In genomic region chr17:37494401-37494831, GRCh38 we compare ENCODE assay signal across 17 cellular contexts. TPM values are rescaled to one million over a fixed set of nuclear protein-coding genes. Genes with fewer than 3 reads are reported as not detected.
DNase-seq lines count a peak whose midpoint lies in the region; ATAC-seq and TF ChIP-seq lines count a peak whose summit lies in the region.
"Had no signal": no experiment of that assay in that cellular context is flagged by ENCODE, and none has a peak within 500 bp of the region (broad histone marks: within the 10 kb centered on the region; RNA-seq: fewer than 3 reads in every experiment).

No MANE protein-coding gene starts in this region.

- H3K27me3 ChIP-seq in gastroesophageal sphincter (no peaks in the 10 kb centered on the region), suprapubic skin (no peaks in the 10 kb centered on the region), ovary (no peaks in the 10 kb centered on the region)
- H3K27me3 ChIP-seq: SJCRH30 had no signal

- H3K36me3 ChIP-seq in gastroesophageal sphincter (no peaks in the 10 kb centered on the region), suprapubic skin (no peaks in the 10 kb centered on the region), ovary (no peaks in the 10 kb centered on the region)
- H3K36me3 ChIP-seq: heart right ventricle, SJCRH30 had no signal

- H3K4me1 ChIP-seq in gastroesophageal sphincter (peaks cover 0 to 57% (median 8%) of the 10 kb centered on the region in 3 donors), suprapubic skin (peaks cover 41% of the 10 kb centered on the region), ovary (ENCODE audit: insufficient read depth) (no peaks in the 10 kb centered on the region)

- intact Hi-C loops in posterior vena cava (cut with DNase I), result no loop called here
- intact Hi-C loops in ovary (cut with DNase I), result no loop called here

- H3K27ac Mint-ChIP-seq in WTC11, result peak overlapping the region; percentile 20
- H3K27ac Mint-ChIP-seq: activated naive CD8-positive, alpha-beta T cell treated with anti-CD3 and anti-CD28 coated beads, Interleukin-2, amount 10 ng/mL, durations not matched to agents 7 days and 5 days had no signal

- peak; percentile 22 for DNase-seq in SKM-1 treated with dmso at 0.1 percent for 144 hours (lab: John Stamatoyannopoulos, UW; ENCODE audit: unreplicated experiment)
- DNase-seq in SKM-1 (lab: John Stamatoyannopoulos, UW; ENCODE audit: unreplicated experiment), result no peak
- no peak for DNase-seq in WTC11 (ENCODE audit: low spot score)
- no peak for DNase-seq in suprapubic skin (ENCODE audit: low spot score in 2 of 2)
- no peak for DNase-seq in posterior vena cava (ENCODE audit: low spot score)
- DNase-seq in T-helper 9 cell, result no peak
- DNase-seq in ovary, result no peak
- DNase-seq: activated naive CD8-positive, alpha-beta T cell treated with anti-CD3 and anti-CD28 coated beads, Interleukin-2, amount 10 ng/mL, durations not matched to agents 7 days and 5 days; cerebellar nuclear complex; COR-L47; heart right ventricle; left cardiac atrium; NCI-H2171; retina; SJCRH30; stimulated activated CD4-positive, alpha-beta T cell treated with anti-CD3 and anti-CD28 coated beads, Interleukin-1b, Interleukin-23, amount 100 ng/mL, for 48 hours had no signal

- H3K9me3 ChIP-seq in gastroesophageal sphincter (no peaks in the 10 kb centered on the region), suprapubic skin (no peaks in the 10 kb centered on the region), ovary (no peaks in the 10 kb centered on the region)
- H3K9me3 ChIP-seq: heart right ventricle, SJCRH30 had no signal

- peaks cover 41% of the 10 kb centered on the region for H3K4me1 Mint-ChIP-seq in WTC11

- TF ChIP-seq CTCF in WTC11 (IDR thresholded peaks at IDR 0.05) (no peak), gastroesophageal sphincter (IDR thresholded peaks at IDR 0.05) (no peak), suprapubic skin (IDR thresholded peaks at IDR 0.05) (no peak), ovary (IDR thresholded peaks at IDR 0.05) (no peak)

- no peak for ATAC-seq in WTC11
- no peak for ATAC-seq in gastroesophageal sphincter
- ATAC-seq: heart right ventricle, left cardiac atrium had no signal

- TF ChIP-seq EP300 in gastroesophageal sphincter (IDR thresholded peaks at IDR 0.05) (no peak), suprapubic skin (IDR thresholded peaks at IDR 0.05) (no peak), ovary (IDR thresholded peaks at IDR 0.05) (no peak)

- H3K9me3 Mint-ChIP-seq in WTC11, result no peaks in the 10 kb centered on the region
- H3K9me3 Mint-ChIP-seq: activated naive CD8-positive, alpha-beta T cell treated with anti-CD3 and anti-CD28 coated beads, Interleukin-2, amount 10 ng/mL, durations not matched to agents 7 days and 5 days had no signal

- no peak overlapping the region for H3K4me3 Mint-ChIP-seq in WTC11
- H3K4me3 Mint-ChIP-seq: activated naive CD8-positive, alpha-beta T cell treated with anti-CD3 and anti-CD28 coated beads, Interleukin-2, amount 10 ng/mL, durations not matched to agents 7 days and 5 days had no signal

- TF ChIP-seq POLR2A in gastroesophageal sphincter (IDR thresholded peaks at IDR 0.05) (no peak), suprapubic skin (IDR thresholded peaks at IDR 0.05) (no peak), ovary (IDR thresholded peaks at IDR 0.05) (no peak)

- H3K27me3 Mint-ChIP-seq in WTC11 (ENCODE audit: low read depth), result no peaks in the 10 kb centered on the region
- H3K27me3 Mint-ChIP-seq: activated naive CD8-positive, alpha-beta T cell treated with anti-CD3 and anti-CD28 coated beads, Interleukin-2, amount 10 ng/mL, durations not matched to agents 7 days and 5 days had no signal

- CTCF ChIA-PET in WTC11 (lab: Charles Lee), result interaction anchor here (0.9 to 2.0 kb wide), 7 partner anchors 10 to 122 kb away, joined by 3 to 19 read pairs (median 5); no protein-coding TSS in a partner anchor

- WGBS in gastroesophageal sphincter (ENCODE audit: low coverage in 1 of 2), 2 donors, result 44 to 69% methylated on average over 1 to 3 of the region's 3 CpGs
- 53% methylated on average over 3 of the region's 3 CpGs for WGBS in suprapubic skin
- WGBS in ovary, 3 donors, result 55 to 63% (median 56%) methylated on average over 3 of the region's 3 CpGs

- POLR2A ChIA-PET in WTC11 (lab: Charles Lee), result no interaction called here

- H3K27ac ChIP-seq in gastroesophageal sphincter (peak overlapping the region; percentile 5 to 95 (median 83)), suprapubic skin (peak overlapping the region; percentile 6), ovary (no peak overlapping the region)
- H3K27ac ChIP-seq: SJCRH30 had no signal

- peaks cover 6% of the 10 kb centered on the region; the same call in 1 of the 2 replicates for H3K36me3 Mint-ChIP-seq in WTC11
- H3K36me3 Mint-ChIP-seq: activated naive CD8-positive, alpha-beta T cell treated with anti-CD3 and anti-CD28 coated beads, Interleukin-2, amount 10 ng/mL, durations not matched to agents 7 days and 5 days had no signal

- H3K4me3 ChIP-seq in gastroesophageal sphincter (no peak overlapping the region), suprapubic skin (no peak overlapping the region), ovary (no peak overlapping the region)
- H3K4me3 ChIP-seq: heart right ventricle, SJCRH30 had no signal

TF ChIP-seq in WTC11, 78 proteins besides CTCF, POLR2A, EP300 and RAD21:
- TF ChIP-seq FOXP4 (CRISPR knock-in tag; IDR thresholded peaks at IDR 0.05) (no peak), ZNF121 (CRISPR knock-in tag; IDR thresholded peaks at IDR 0.05) (peak; percentile 10; the same call in 1 of the 2 replicates)

RNA-seq across cellular contexts. Expression of gene DUSP14, which starts 4.7 kb away (rescaled TPM):
- total RNA-seq in WTC11 (2021), result 18.2 to 22.4 TPM (median 18.9 TPM) in 3 replicates
- total RNA-seq in gastroesophageal sphincter, result 10 to 100 TPM; 11.8 to 46.0 (median 28.2) TPM
- 100 to 1,000 TPM in 1 of 4 donors, 10 to 100 TPM in 3; 31.4 to 107 (median 68.5) TPM for total RNA-seq in suprapubic skin
- total RNA-seq in posterior vena cava, result 10 to 100 TPM; 13.5 to 15.6 TPM
- total RNA-seq in ovary, result 10 to 100 TPM in 6 of 7 donors, 1 to 10 TPM in 1; 9.5 to 17.1 (median 13.1) TPM
- 10 to 100 TPM in 1 of 2 donors, 1 to 10 TPM in 1; 6.3 to 11.0 TPM for polyA plus RNA-seq in ovary

Comparison
In these comparisons a context has a peak if more than half of its experiments do, and no peak if none do; other contexts are left out.
1. H3K27ac ChIP-seq: peak in gastroesophageal sphincter (4 of 4) and suprapubic skin (single experiment); none in ovary (0 of 2).